ENCODE assay signal across 17 cellular contexts in the genomic region with DNA sequence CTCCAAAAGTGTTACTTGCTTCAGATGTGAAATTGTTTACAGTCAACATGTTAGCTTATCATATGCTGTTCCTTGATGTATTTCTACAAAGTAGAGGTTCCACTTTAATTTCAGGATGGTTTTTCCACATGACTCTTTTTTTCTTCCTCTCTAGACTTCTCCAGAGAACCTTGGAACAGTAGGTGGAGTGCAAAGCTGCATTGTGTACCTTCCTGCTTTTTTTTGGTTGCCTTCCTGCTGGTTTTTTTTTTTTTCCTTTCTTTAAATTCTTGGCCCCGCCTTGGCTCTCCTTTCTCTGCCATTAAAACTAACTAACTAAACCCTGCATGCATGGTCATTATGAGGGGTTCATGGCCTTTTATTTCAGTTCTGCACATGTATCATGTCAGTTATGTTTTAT. TPM values are rescaled to one million over a fixed set of nuclear protein-coding genes. Genes with fewer than 3 reads are reported as not detected.
DNase-seq lines count a peak whose midpoint lies in the region; ATAC-seq and TF ChIP-seq lines count a peak whose summit lies in the region.
"Had no signal": no experiment of that assay in that cellular context is flagged by ENCODE, and none has a peak within 500 bp of the region (broad histone marks: within the 10 kb centered on the region; RNA-seq: fewer than 3 reads in every experiment).

No MANE protein-coding gene starts in this region.

- TF ChIP-seq POLR2A in spleen (IDR thresholded peaks at IDR 0.05), result no peak

- TF ChIP-seq CTCF in PC-3 (conservative IDR thresholded peaks at IDR 0.05; ENCODE audit: low read depth, low read length) (no peak), endodermal cell (conservative IDR thresholded peaks at IDR 0.05) (no peak), spleen (IDR thresholded peaks at IDR 0.05 in 8 of 11, conservative IDR thresholded peaks at IDR 0.05 in 3 of 11) (no peak)

- H3K79me2 ChIP-seq in PC-3 (ENCODE audit: low read length), result 0 out of 2 replicates have a peak, but pooled peaks cover 5% of the 10 kb centered on the region

- H4K20me1 ChIP-seq in PC-3 (ENCODE audit: low read length), result no peaks in the 10 kb centered on the region

- H3K9ac ChIP-seq in PC-3 (ENCODE audit: low read length) (no peak overlapping the region), endodermal cell (ENCODE audit: extremely low read depth, low read length, poor library complexity, severe bottlenecking) (no peak overlapping the region)
- H3K9ac ChIP-seq: GM23248 had no signal

- ATAC-seq in left ventricle myocardium superior (peak; percentile 37), PC-3 (peak; percentile 16; the same call in 1 of the 2 replicates), HG03571 (IDR thresholded peaks at IDR 0.05; ENCODE audit: unreplicated experiment) (no peak)
- ATAC-seq: CD8-positive, alpha-beta T cell; HepG2 had no signal

- H3K4me3 ChIP-seq in PC-3 (ENCODE audit: low read length), result no peak overlapping the region
- H3K4me3 ChIP-seq in endodermal cell (ENCODE audit: low read length), result no peak overlapping the region
- no peak overlapping the region for H3K4me3 ChIP-seq in spleen
- H3K4me3 ChIP-seq: GM23248 had no signal

- POLR2A ChIA-PET in PC-3 (lab: Charles Lee; ENCODE audit: unreplicated experiment), result interaction anchor here (0.7 kb wide), 1 partner anchor 23 kb away, joined by 12 read pairs; no protein-coding TSS in a partner anchor

- H3K9me3 ChIP-seq in PC-3 (ENCODE audit: low read length) (no peaks in the 10 kb centered on the region), endodermal cell (ENCODE audit: control insufficient read depth, low read length) (no peaks in the 10 kb centered on the region), spleen (no peaks in the 10 kb centered on the region)
- H3K9me3 ChIP-seq: BE2C had no signal

- H3K9me2 ChIP-seq in PC-3 (replicated peaks; ENCODE audit: low read length), result no peaks in the 10 kb centered on the region

- intact Hi-C loops in left ventricle myocardium superior (cut with micrococcal nuclease), result no loop called here
- intact Hi-C loops in cardiac septum (cut with DNase I), result no loop called here
- intact Hi-C loops in PC-3 (cut with micrococcal nuclease), result loop anchor here (1.0 to 5.0 kb wide), 2 partner anchors 8 to 50 kb away; a partner anchor contains a TSS
- intact Hi-C loops in spleen (cut with DNase I; ENCODE audit: low total_unique reads), result no loop called here

- no peaks in the 10 kb centered on the region for H3F3A ChIP-seq in PC-3 (ENCODE audit: low read length, unreplicated experiment)

- H3K4me1 ChIP-seq in PC-3 (ENCODE audit: insufficient read depth, low read length) (peaks cover 14% of the 10 kb centered on the region; the same call in 1 of the 2 replicates), endodermal cell (ENCODE audit: control insufficient read depth, insufficient read depth, low read length) (no peaks in the 10 kb centered on the region), spleen (peaks cover 5 to 47% (median 25%) of the 10 kb centered on the region in 6 donors)
- H3K4me1 ChIP-seq: BE2C had no signal

- peaks cover 39% of the 10 kb centered on the region for H3K36me3 Mint-ChIP-seq in endodermal cell (ENCODE audit: low read depth)

- CTCF ChIA-PET in PC-3 (lab: Charles Lee), result no interaction called here

- H2AFZ ChIP-seq in PC-3 (ENCODE audit: low read length), result no peak overlapping the region
- H2AFZ ChIP-seq: GM23248 had no signal

- no peak for DNase-seq in left ventricle myocardium superior
- no peak for DNase-seq in cardiac septum (ENCODE audit: low spot score)
- DNase-seq in PC-3, result no peak
- DNase-seq in endodermal cell, result no peak
- no peak for DNase-seq in spleen
- DNase-seq in putamen (ENCODE audit: low spot score), result no peak
- no peak for DNase-seq in AML-193 (lab: John Stamatoyannopoulos, UW)
- DNase-seq: BE2C; CD8-positive, alpha-beta T cell; COR-L47; DND-41; GDM1; H7 had no signal

- H3K27ac Mint-ChIP-seq in endodermal cell, result peak overlapping the region; percentile 76
- H3K27ac Mint-ChIP-seq: CD8-positive, alpha-beta T cell had no signal

- WGBS in endodermal cell (ENCODE audit: insufficient coverage in 1 of 2, insufficient read length in 1 of 2), 2 experiments, result 75% methylated on average over 1 of the region's 1 CpG; no CpG with 5 or more reads in 1 of the 2 experiments
- WGBS in spleen, 5 donors, result 63 to 80% (median 74%) methylated on average over 1 of the region's 1 CpG

- H3K4me2 ChIP-seq in PC-3 (ENCODE audit: low read length), result no peak overlapping the region

- H3K4me3 Mint-ChIP-seq in endodermal cell, result no peak overlapping the region
- H3K4me3 Mint-ChIP-seq: CD8-positive, alpha-beta T cell had no signal

- no peaks in the 10 kb centered on the region for H3K27me3 ChIP-seq in PC-3 (ENCODE audit: low read length)
- H3K27me3 ChIP-seq in endodermal cell (ENCODE audit: control insufficient read depth, insufficient read depth, low read length, poor library complexity, severe bottlenecking), result no peaks in the 10 kb centered on the region
- no peaks in the 10 kb centered on the region for H3K27me3 ChIP-seq in spleen (replicated peaks in 1 of 7)
- H3K27me3 ChIP-seq: BE2C had no signal

- H3K27ac ChIP-seq in PC-3 (ENCODE audit: low read length) (no peak overlapping the region), endodermal cell (ENCODE audit: low read depth, low read length) (no peak overlapping the region), spleen (peak overlapping the region in 5 of 8 donors; percentile 21 to 73 (median 66))
- H3K27ac ChIP-seq: C4-2B, GM23248 had no signal

- H3K27me3 Mint-ChIP-seq in endodermal cell (ENCODE audit: insufficient read depth), result no peaks in the 10 kb centered on the region

- H3K9me3 Mint-ChIP-seq in endodermal cell, result no peaks in the 10 kb centered on the region
- H3K9me3 Mint-ChIP-seq: CD8-positive, alpha-beta T cell had no signal

- H3K36me3 ChIP-seq in PC-3 (ENCODE audit: low read depth, low read length), result peaks cover 3% of the 10 kb centered on the region; the same call in 1 of the 2 replicates
- peaks cover 32% of the 10 kb centered on the region for H3K36me3 ChIP-seq in endodermal cell (ENCODE audit: control insufficient read depth, insufficient read depth, low read length)
- peaks cover 0 to 38% (median 16%) of the 10 kb centered on the region in 6 donors for H3K36me3 ChIP-seq in spleen
- H3K36me3 ChIP-seq: BE2C had no signal

- BruUV-seq in PC-3 (replicated peaks; lab: Mats Ljungman, UMichigan), result no TSS peak

- H3K4me1 Mint-ChIP-seq in endodermal cell, result peaks cover 4% of the 10 kb centered on the region

RNA-seq across cellular contexts. Expression of a gene that starts 48.2 kb away (rescaled TPM):
- 8.0 TPM for total RNA-seq in left ventricle myocardium superior
- total RNA-seq in cardiac septum, result 4.1 TPM
- total RNA-seq in PC-3 (2014; rRNA removed), result 96.5 and 119 TPM in 2 replicates
- 10 to 100 TPM; 55.4 to 65.3 TPM for total RNA-seq in endodermal cell
- 48.1 TPM for polyA plus RNA-seq in endodermal cell (2013, experiment 1 of 2)
- 45.8 TPM for polyA plus RNA-seq in endodermal cell (2013, experiment 2 of 2)
- 10 to 100 TPM; 15.1 to 26.2 (median 22.4) TPM for total RNA-seq in spleen
- 10 to 100 TPM; 23.6 to 29.0 (median 28.9) TPM for polyA plus RNA-seq in spleen

Comparison
In these comparisons a context has a peak if more than half of its experiments do, and no peak if none do; other contexts are left out.
1. H3K27ac ChIP-seq: peak in spleen (5 of 8); none in PC-3 (single experiment) and endodermal cell (single experiment).